ENCODE assay signal across 23 cellular contexts in genomic region chr16:57844416-57845030, GRCh38.
"Had no signal": no experiment of that assay in that cellular context is flagged by ENCODE, and none has a peak within 500 bp of the region (broad histone marks: within the 10 kb centered on the region; RNA-seq: fewer than 3 reads in every experiment).

No MANE protein-coding gene starts in this region.

- H3K9me3 Mint-ChIP-seq: natural killer cell treated with Interleukin-12 subunit alpha and Interleukin-12 subunit beta and Interleukin-15 and Interleukin-18, amount 100 ng/mL, for 72 hours; neural progenitor cell; stimulated activated naive B cell treated with anti-CD40 and anti-IgM and Interleukin-4, amounts not matched to agents 10 μg/mL and 1 μg/mL and 100 μg/mL, for 72 hours; stimulated activated naive CD8-positive, alpha-beta T cell treated with anti-CD3 and anti-CD28 coated beads, Interleukin-15, amount 100 ng/mL, for 72 hours had no signal

- H3K9me3 ChIP-seq: heart right ventricle, prostate gland, right lobe of liver, thoracic aorta, transverse colon had no signal

- H3K4me1 Mint-ChIP-seq: stimulated activated naive B cell treated with anti-CD40 and anti-IgM and Interleukin-4, amounts not matched to agents 10 μg/mL and 1 μg/mL and 100 μg/mL, for 72 hours had no signal

- H3K4me1 ChIP-seq: heart right ventricle, parathyroid adenoma, prostate gland, transverse colon had no signal

- ATAC-seq: esophagus mucosa; heart right ventricle; left lobe of liver; stimulated activated naive B cell treated with anti-CD40 and anti-IgM and Interleukin-4, amounts not matched to agents 10 μg/mL and 1 μg/mL and 100 μg/mL, for 72 hours; stimulated activated naive CD8-positive, alpha-beta T cell treated with anti-CD3 and anti-CD28 coated beads, Interleukin-15, amount 100 ng/mL, for 72 hours had no signal

- DNase-seq: effector memory CD4-positive, alpha-beta T cell; heart right ventricle; hypothalamus; mammary epithelial cell; midbrain; occipital lobe; right lobe of liver; stimulated activated CD4-positive, alpha-beta T cell treated with anti-CD3 and anti-CD28 coated beads, Interleukin-15, amount 100 ng/mL, for 24 hours; stimulated activated CD4-positive, alpha-beta T cell treated with anti-CD3 and anti-CD28 coated beads, Interleukin-1b, Interleukin-23, amount 100 ng/mL, for 48 hours; stimulated activated CD4-positive, alpha-beta T cell treated with anti-CD3 and anti-CD28 coated beads, Interleukin-4, amount 100 ng/mL, for 24 hours; stimulated activated naive B cell treated with anti-CD40 and anti-IgM and Interleukin-4, amounts not matched to agents 10 μg/mL and 1 μg/mL and 100 μg/mL, for 72 hours; stimulated activated naive CD8-positive, alpha-beta T cell treated with anti-CD3 and anti-CD28 coated beads, Interleukin-15, amount 100 ng/mL, for 72 hours; transverse colon had no signal

- H3K27ac Mint-ChIP-seq: neural progenitor cell; stimulated activated naive B cell treated with anti-CD40 and anti-IgM and Interleukin-4, amounts not matched to agents 10 μg/mL and 1 μg/mL and 100 μg/mL, for 72 hours had no signal

- H3K27ac ChIP-seq: heart right ventricle, neural progenitor cell, parathyroid adenoma, prostate gland, right lobe of liver, thoracic aorta, transverse colon had no signal

- H3K79me2 ChIP-seq: parathyroid adenoma had no signal

- H3K36me3 ChIP-seq: heart right ventricle, neural progenitor cell, prostate gland, right lobe of liver, thoracic aorta, transverse colon had no signal

- H3K27me3 Mint-ChIP-seq: stimulated activated naive CD8-positive, alpha-beta T cell treated with anti-CD3 and anti-CD28 coated beads, Interleukin-15, amount 100 ng/mL, for 72 hours had no signal

- H3K4me2 ChIP-seq: neural progenitor cell had no signal

- H3K4me3 Mint-ChIP-seq: natural killer cell treated with Interleukin-12 subunit alpha and Interleukin-12 subunit beta and Interleukin-15 and Interleukin-18, amount 100 ng/mL, for 72 hours; neural progenitor cell; stimulated activated naive B cell treated with anti-CD40 and anti-IgM and Interleukin-4, amounts not matched to agents 10 μg/mL and 1 μg/mL and 100 μg/mL, for 72 hours; stimulated activated naive CD8-positive, alpha-beta T cell treated with anti-CD3 and anti-CD28 coated beads, Interleukin-15, amount 100 ng/mL, for 72 hours had no signal

- H3K27me3 ChIP-seq: heart right ventricle, neural progenitor cell, right lobe of liver, transverse colon had no signal

- H2AFZ ChIP-seq: neural progenitor cell, parathyroid adenoma had no signal

- H3K4me3 ChIP-seq: heart right ventricle, neural progenitor cell, prostate gland, right lobe of liver, thoracic aorta, transverse colon had no signal

- FAIRE-seq: endometrium, frontal cortex, islet of Langerhans had no signal

- H3K36me3 Mint-ChIP-seq: natural killer cell treated with Interleukin-12 subunit alpha and Interleukin-12 subunit beta and Interleukin-15 and Interleukin-18, amount 100 ng/mL, for 72 hours; neural progenitor cell; stimulated activated naive B cell treated with anti-CD40 and anti-IgM and Interleukin-4, amounts not matched to agents 10 μg/mL and 1 μg/mL and 100 μg/mL, for 72 hours had no signal

- H3K9ac ChIP-seq: neural progenitor cell, parathyroid adenoma had no signal
